Comparison of ENCODE assay signal across 18 cellular contexts in genomic region chr19:7142771-7143170, GRCh38.
A peak's percentile ranks its signal among the peaks of the same experiment; 100 is the strongest.
DNase-seq lines count a peak whose midpoint lies in the region; ATAC-seq, FAIRE-seq and TF ChIP-seq lines count a peak whose summit lies in the region.
"Had no signal": no experiment of that assay in that cellular context is flagged by ENCODE, and none has a peak within 500 bp of the region (broad histone marks: within the 10 kb centered on the region; RNA-seq: fewer than 3 reads in every experiment).

No MANE protein-coding gene starts in this region.

- no peak overlapping the region for H2AFZ ChIP-seq in GM12878 (ENCODE audit: control insufficient read depth, low read depth, low read length)
- H2AFZ ChIP-seq: GM23338 had no signal

- no peak for TF ChIP-seq EP300 in GM12878 (IDR thresholded peaks at IDR 0.05; ENCODE audit: borderline replicate concordance in 1 of 2, control insufficient read depth in 1 of 2, low read depth in 2 of 2, low read length in 2 of 2)

- CTCF ChIA-PET in GM12878 (lab: Yijun Ruan, JAX), result no interaction called here

- H3K27ac ChIP-seq in GM12878 (ENCODE audit: control insufficient read depth, insufficient read depth) (no peak overlapping the region), liver (ENCODE audit: low read depth in 1 of 2, low read length in 2 of 2) (peak overlapping the region; percentile 1 to 48), psoas muscle (peak overlapping the region; percentile 78)
- H3K27ac ChIP-seq: BLaER1, C4-2B had no signal

- no peak for FAIRE-seq in GM12878 (lab: Jason Lieb, UNC)
- FAIRE-seq: G401.6, GM18507 had no signal

- no peak for TF ChIP-seq RAD21 in GM12878 (IDR thresholded peaks at IDR 0.05; ENCODE audit: insufficient read depth, low read depth, low read length)
- no peak for TF ChIP-seq RAD21 in liver (IDR thresholded peaks at IDR 0.05)

- BruUV-seq in GM12878 (replicated peaks; lab: Mats Ljungman, UMichigan), result no TSS peak

- no peaks in the 10 kb centered on the region for H3K27me3 ChIP-seq in GM12878 (replicated peaks in 1 of 2; ENCODE audit: control insufficient read depth in 2 of 2, insufficient read depth in 2 of 2, low read length in 1 of 2)
- no peaks in the 10 kb centered on the region for H3K27me3 ChIP-seq in liver (ENCODE audit: control insufficient read depth in 4 of 4, insufficient read depth in 4 of 4, low read length in 3 of 4)
- H3K27me3 ChIP-seq in psoas muscle (ENCODE audit: insufficient read depth in 3 of 3, low read length in 2 of 3), result no peaks in the 10 kb centered on the region
- H3K27me3 ChIP-seq: BLaER1 had no signal

- H3K4me1 ChIP-seq in GM12878 (ENCODE audit: control insufficient read depth, insufficient read depth, low read length), result no peaks in the 10 kb centered on the region
- H3K4me1 ChIP-seq in liver (ENCODE audit: control insufficient read depth in 4 of 4, insufficient read depth in 4 of 4, low read length in 3 of 4), result peaks cover 0 to 13% (median 1%) of the 10 kb centered on the region in 4 donors
- H3K4me1 ChIP-seq in psoas muscle, result peaks cover 15% of the 10 kb centered on the region
- H3K4me1 ChIP-seq: BLaER1, Caco-2 had no signal

- H3K36me3 ChIP-seq in GM12878 (ENCODE audit: control insufficient read depth in 2 of 2, insufficient read depth in 2 of 2, low read length in 1 of 2) (peaks cover 14 to 17% of the 10 kb centered on the region in 2 experiments), liver (ENCODE audit: control insufficient read depth in 4 of 4, insufficient read depth in 3 of 4, low read depth in 1 of 4, low read length in 3 of 4) (peaks cover 8 to 34% (median 20%) of the 10 kb centered on the region in 4 donors), psoas muscle (ENCODE audit: insufficient read depth in 1 of 2, low read depth in 1 of 2) (peaks cover 0 to 55% of the 10 kb centered on the region in 2 donors)

- intact Hi-C loops in GM12878 (cut with micrococcal nuclease; ENCODE audit: unreplicated experiment), result no loop called here
- intact Hi-C loops in psoas muscle (cut with DNase I), result no loop called here

- ATAC-seq in GM12878 (no peak), psoas muscle (no peak)
- ATAC-seq: CD8-positive, alpha-beta T cell; GM23338; HCT116 had no signal

- no peaks in the 10 kb centered on the region for H3K79me2 ChIP-seq in GM12878 (ENCODE audit: control insufficient read depth, insufficient read depth, low read length)

- in situ Hi-C loops in GM12878 (cut with MboI) (no loop called here), GM13977 (cut with MboI; ENCODE audit: low pct_unique_long_range_greater_than_20kb, low sequenced_read_pairs, unreplicated experiment) (no loop called here)

- RAD21 ChIA-PET in GM12878 (lab: Charles Lee; ENCODE audit: unreplicated experiment), result interaction anchor here (1.0 kb wide), 1 partner anchor 40 kb away, joined by 3 read pairs; no protein-coding TSS in a partner anchor

- H3K9ac ChIP-seq in GM12878 (ENCODE audit: control insufficient read depth, insufficient read depth, low read length) (no peak overlapping the region), liver (ENCODE audit: low read depth in 1 of 2, low read length in 2 of 2) (no peak overlapping the region)
- H3K9ac ChIP-seq: BLaER1 had no signal

- SMC1A ChIA-PET in GM12878 (lab: Charles Lee; ENCODE audit: uncharacterized antibody, unreplicated experiment), result interaction anchor here (1.2 kb wide), 1 partner anchor 41 kb away, joined by 3 read pairs; no protein-coding TSS in a partner anchor

- DNase-seq in GM12878 (ENCODE audit: low read depth, low spot score), result no peak
- no peak for DNase-seq in psoas muscle
- no peak for DNase-seq in GM13977 (ENCODE audit: low spot score)
- no peak for DNase-seq in activated CD4-positive, alpha-beta T cell treated with anti-CD3 and anti-CD28 coated beads for 1 hour
- no peak for DNase-seq in NCI-H510A treated with DMSO at 0.1 percent for 48 hours (lab: John Stamatoyannopoulos, UW)
- DNase-seq: Caco-2; CD4-positive, CD25-positive, alpha-beta regulatory T cell; CD8-positive, alpha-beta T cell; DMS153; DND-41; H9 had no signal

- WGBS in GM12878 (ENCODE audit: insufficient coverage, insufficient replicate concordance, low lambda C conversion rate, missing lambda C conversion rate), result 96% methylated on average over 22 of the region's 22 CpGs
- 98% methylated on average over 22 of the region's 22 CpGs for WGBS in liver
- 96 to 98% (median 96%) methylated on average over 22 of the region's 22 CpGs for WGBS in psoas muscle, 3 donors

- no peaks in the 10 kb centered on the region for H4K20me1 ChIP-seq in GM12878 (ENCODE audit: control insufficient read depth, insufficient read depth)
- H4K20me1 ChIP-seq: BLaER1 had no signal

- peak; percentile 17; the same call in 1 of the 2 replicates for TF ChIP-seq POLR2A in GM12878 (IDR thresholded peaks at IDR 0.05; ENCODE audit: low read depth, low read length)

- no peak for TF ChIP-seq CTCF in GM12878 (IDR thresholded peaks at IDR 0.05 in 2 of 3, conservative IDR thresholded peaks at IDR 0.05 in 1 of 3; ENCODE audit: control insufficient read depth in 2 of 3, extremely low read depth in 1 of 3, insufficient read depth in 1 of 3, low read depth in 3 of 3, low read length in 3 of 3)
- TF ChIP-seq CTCF in liver (IDR thresholded peaks at IDR 0.05; ENCODE audit: low read depth, low read length, missing input control), result no peak
- TF ChIP-seq CTCF in psoas muscle (IDR thresholded peaks at IDR 0.05), result no peak
- no peak for TF ChIP-seq CTCF in GM13977 (IDR thresholded peaks at IDR 0.05; ENCODE audit: extremely low read depth, insufficient read depth, missing control alignments)

- H3K4me3 ChIP-seq in GM12878 (no peak overlapping the region), liver (ENCODE audit: low read depth in 1 of 3, low read length in 3 of 3) (no peak overlapping the region), psoas muscle (no peak overlapping the region)
- H3K4me3 ChIP-seq: BLaER1, GM23338 had no signal

- POLR2A ChIA-PET in GM12878 (lab: Charles Lee), result no interaction called here

- no peak overlapping the region for H3K4me2 ChIP-seq in GM12878 (ENCODE audit: control insufficient read depth, insufficient read depth)
- H3K4me2 ChIP-seq: BLaER1, GM23338 had no signal

- H3K9me3 ChIP-seq in GM12878 (replicated peaks; ENCODE audit: control insufficient read depth, insufficient read depth, low read length) (peaks cover 7% of the 10 kb centered on the region; the same call in 2 of the 3 replicates), liver (ENCODE audit: control insufficient read depth in 4 of 4, low read length in 3 of 4) (no peaks in the 10 kb centered on the region), psoas muscle (peaks cover 3% of the 10 kb centered on the region)

TF ChIP-seq in GM12878, 131 proteins besides CTCF, POLR2A, EP300 and RAD21 (continues in another document):
- TF ChIP-seq MYC (IDR thresholded peaks at IDR 0.05; ENCODE audit: insufficient read depth, insufficient read length, insufficient replicate concordance, low read length, severe bottlenecking) (no peak), MLLT1 (IDR thresholded peaks at IDR 0.05) (no peak), TAF1 (IDR thresholded peaks at IDR 0.05; ENCODE audit: borderline replicate concordance, low read depth, low read length) (no peak), RBBP5 (conservative IDR thresholded peaks at IDR 0.05) (no peak)

TF ChIP-seq in liver, 16 proteins besides CTCF, POLR2A, EP300 and RAD21:
- TF ChIP-seq JUND (IDR thresholded peaks at IDR 0.05), result no peak
TF ChIP-seq in liver: peak in this region for 0.
